In genomic region chr22:24133187-24133965, GRCh38 we compare ENCODE assay signal across 10 cellular contexts. TPM values are rescaled to one million over a fixed set of nuclear protein-coding genes. Genes with fewer than 3 reads are reported as not detected.
DNase-seq lines count a peak whose midpoint lies in the region; ATAC-seq, FAIRE-seq and TF ChIP-seq lines count a peak whose summit lies in the region.
"Had no signal": no experiment of that assay in that cellular context is flagged by ENCODE, and none has a peak within 500 bp of the region (broad histone marks: within the 10 kb centered on the region; RNA-seq: fewer than 3 reads in every experiment).

No MANE protein-coding gene starts in this region.

- FAIRE-seq in GM12892 (lab: Jason Lieb, UNC), result no peak
- FAIRE-seq: endometrium had no signal

- TF ChIP-seq CTCF in foreskin keratinocyte (conservative IDR thresholded peaks at IDR 0.05), result peak; percentile 39

- no peak for TF ChIP-seq POLR2A in GM12892 (IDR thresholded peaks at IDR 0.05; ENCODE audit: low read depth, low read length)

- H3K9me3 Mint-ChIP-seq in stimulated activated memory B cell treated with anti-CD40 and anti-IgM and Interleukin-4, amounts not matched to agents 10 μg/mL and 1 μg/mL and 100 μg/mL, for 72 hours, result no peaks in the 10 kb centered on the region

- no peak for ATAC-seq in foreskin keratinocyte
- ATAC-seq in stimulated activated memory B cell treated with anti-CD40 and anti-IgM and Interleukin-4, amounts not matched to agents 10 μg/mL and 1 μg/mL and 100 μg/mL, for 72 hours, result no peak
- no peak for ATAC-seq in HG02973 (IDR thresholded peaks at IDR 0.05; ENCODE audit: unreplicated experiment)
- ATAC-seq in HG02938 (IDR thresholded peaks at IDR 0.05; ENCODE audit: unreplicated experiment), result no peak
- ATAC-seq: HCT116 had no signal

- no peak overlapping the region for H3K4me3 ChIP-seq in H7 (ENCODE audit: insufficient read depth, low read depth, low read length)

- DNase-seq in H7 (peak; percentile 76), foreskin keratinocyte (no peak), DMS153 (lab: John Stamatoyannopoulos, UW) (no peak), GM12892 (ENCODE audit: insufficient read length) (no peak)
- peak; percentile 12 for DNase-seq in activated CD4-positive, alpha-beta T cell treated with anti-CD3 and anti-CD28 coated beads for 48 hours

- H3K4me3 Mint-ChIP-seq in stimulated activated memory B cell treated with anti-CD40 and anti-IgM and Interleukin-4, amounts not matched to agents 10 μg/mL and 1 μg/mL and 100 μg/mL, for 72 hours, result no peak overlapping the region

- no peaks in the 10 kb centered on the region for H3K27me3 Mint-ChIP-seq in stimulated activated memory B cell treated with anti-CD40 and anti-IgM and Interleukin-4, amounts not matched to agents 10 μg/mL and 1 μg/mL and 100 μg/mL, for 72 hours

- peak overlapping the region; percentile 2 for H3K27ac Mint-ChIP-seq in stimulated activated memory B cell treated with anti-CD40 and anti-IgM and Interleukin-4, amounts not matched to agents 10 μg/mL and 1 μg/mL and 100 μg/mL, for 72 hours

- peaks cover 4% of the 10 kb centered on the region for H3K36me3 ChIP-seq in H7 (replicated peaks; ENCODE audit: control insufficient read depth, insufficient read depth, low read length)

- H3K36me3 Mint-ChIP-seq in stimulated activated memory B cell treated with anti-CD40 and anti-IgM and Interleukin-4, amounts not matched to agents 10 μg/mL and 1 μg/mL and 100 μg/mL, for 72 hours, result peaks cover 37% of the 10 kb centered on the region

- H3K27me3 ChIP-seq in H7 (ENCODE audit: control insufficient read depth, insufficient read depth, low read length) (no peaks in the 10 kb centered on the region), foreskin keratinocyte (no peaks in the 10 kb centered on the region)

- no peak overlapping the region for H3K27ac ChIP-seq in foreskin keratinocyte

- H3K4me1 Mint-ChIP-seq in stimulated activated memory B cell treated with anti-CD40 and anti-IgM and Interleukin-4, amounts not matched to agents 10 μg/mL and 1 μg/mL and 100 μg/mL, for 72 hours, result peaks cover 35% of the 10 kb centered on the region

- no peaks in the 10 kb centered on the region for H3K4me1 ChIP-seq in foreskin keratinocyte

RNA-seq across cellular contexts. Expression of gene SUSD2, which starts 47.9 kb away (rescaled TPM):
- total RNA-seq in H7 (2014; rRNA removed; shearing (Covaris generic)), result 0.83 and 1.3 TPM in 2 replicates
- total RNA-seq in foreskin keratinocyte, result 0.03 and 0.04 TPM in 2 replicates
- polyA plus RNA-seq in foreskin keratinocyte, result 0.04 TPM in 1 of 2 replicates, not detected in the other
- not detected for polyA plus RNA-seq in GM12892 (2012; ENCODE audit: missing spikeins)

Comparison
In these comparisons a context has a peak if more than half of its experiments do, and no peak if none do; other contexts are left out.
1. DNase-seq: peak in H7 (single experiment) and activated CD4-positive, alpha-beta T cell treated with anti-CD3 and anti-CD28 coated beads for 48 hours (single experiment); none in foreskin keratinocyte (0 of 2), DMS153 (single experiment) and GM12892 (single experiment).